Comparison of ENCODE assay signal across 1 cellular context in the genomic region with DNA sequence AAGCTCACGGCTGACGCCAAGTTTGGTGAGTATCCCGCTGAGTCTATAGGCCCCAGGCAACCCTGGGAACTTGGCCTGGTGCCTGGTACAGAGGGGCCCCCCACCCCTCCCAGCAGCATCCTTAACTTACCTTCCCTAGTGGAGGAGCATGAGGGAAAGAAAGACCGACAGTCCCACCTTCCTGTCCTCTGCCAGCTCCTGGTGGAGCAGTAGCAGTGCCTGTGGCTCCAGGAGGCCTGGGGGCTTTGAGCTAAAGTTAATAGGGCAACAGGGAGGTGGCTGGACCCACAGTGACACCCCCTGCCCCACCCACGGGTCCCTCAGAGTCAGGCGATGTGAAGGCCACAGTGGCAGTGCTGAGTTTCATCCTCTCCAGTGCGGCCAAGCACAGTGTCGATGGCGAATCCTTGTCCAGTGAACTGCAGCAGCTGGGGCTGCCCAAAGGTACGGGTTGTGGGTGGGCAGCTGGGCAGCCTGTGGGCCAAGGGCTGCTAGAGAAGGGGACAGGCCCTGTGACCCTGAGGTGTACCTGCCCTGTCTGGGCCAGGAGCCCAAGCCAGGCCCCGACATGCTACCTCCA.
TF ChIP-seq lines count a peak whose summit lies in the region.

No MANE protein-coding gene starts in this region.

TF ChIP-seq in K562, 482 proteins besides CTCF, POLR2A, EP300 and RAD21:
- TF ChIP-seq, protein P1, sequence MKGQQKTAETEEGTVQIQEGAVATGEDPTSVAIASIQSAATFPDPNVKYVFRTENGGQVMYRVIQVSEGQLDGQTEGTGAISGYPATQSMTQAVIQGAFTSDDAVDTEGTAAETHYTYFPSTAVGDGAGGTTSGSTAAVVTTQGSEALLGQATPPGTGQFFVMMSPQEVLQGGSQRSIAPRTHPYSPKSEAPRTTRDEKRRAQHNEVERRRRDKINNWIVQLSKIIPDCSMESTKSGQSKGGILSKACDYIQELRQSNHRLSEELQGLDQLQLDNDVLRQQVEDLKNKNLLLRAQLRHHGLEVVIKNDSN (CRISPR knock-in tag; IDR thresholded peaks at IDR 0.05): no peak
- peak; percentile 34; the same call in 1 of the 2 replicates for TF ChIP-seq RBFOX2 (IDR thresholded peaks at IDR 0.05; ENCODE audit: low read depth, low read length)
